9 cellular contexts compared by ENCODE assay signal in genomic region chr9:137621131-137621757, GRCh38. TPM values are rescaled to one million over a fixed set of nuclear protein-coding genes. Genes with fewer than 3 reads are reported as not detected.
DNase-seq lines count a peak whose midpoint lies in the region; ATAC-seq and TF ChIP-seq lines count a peak whose summit lies in the region.
"Had no signal": no experiment of that assay in that cellular context is flagged by ENCODE, and none has a peak within 500 bp of the region (broad histone marks: within the 10 kb centered on the region; RNA-seq: fewer than 3 reads in every experiment).

No MANE protein-coding gene starts in this region.

- no peak overlapping the region for H2AFZ ChIP-seq in HCT116 (ENCODE audit: low read depth, low read length, poor library complexity, severe bottlenecking)

- RAD21 ChIA-PET in HCT116 (lab: Charles Lee; ENCODE audit: low non-redundant PET in 1 of 2, low total read pairs in 2 of 2, uncharacterized antibody in 2 of 2, unreplicated experiment in 2 of 2), result no interaction called here

- intact Hi-C loops in HCT116 (cut with micrococcal nuclease), result no loop called here

- no peak for DNase-seq in HCT116 (ENCODE audit: low read depth, low spot score)
- no peak for DNase-seq in activated CD8-positive, alpha-beta T cell treated with anti-CD3 and anti-CD28 coated beads, Interleukin-2, amount 10 ng/mL, durations not matched to agents 7 days and 5 days
- no peak for DNase-seq in kidney epithelial cell (ENCODE audit: low read depth)
- DNase-seq in A172 (ENCODE audit: low spot score), result no peak
- no peak for DNase-seq in NCI-H1436 treated with DMSO at 0.1 percent for 48 hours (lab: John Stamatoyannopoulos, UW)

- H3K9me3 Mint-ChIP-seq in activated CD8-positive, alpha-beta T cell treated with anti-CD3 and anti-CD28 coated beads, Interleukin-2, amount 10 ng/mL, durations not matched to agents 7 days and 5 days (ENCODE audit: insufficient read depth), result no peaks in the 10 kb centered on the region

- TF ChIP-seq POLR2A in HCT116 (IDR thresholded peaks at IDR 0.05; ENCODE audit: borderline replicate concordance, extremely low read depth, insufficient read depth, insufficient read length), result no peak

- peak overlapping the region; percentile 28 for H3K4me3 Mint-ChIP-seq in activated CD8-positive, alpha-beta T cell treated with anti-CD3 and anti-CD28 coated beads, Interleukin-2, amount 10 ng/mL, durations not matched to agents 7 days and 5 days

- no peaks in the 10 kb centered on the region for H3K27me3 Mint-ChIP-seq in activated CD8-positive, alpha-beta T cell treated with anti-CD3 and anti-CD28 coated beads, Interleukin-2, amount 10 ng/mL, durations not matched to agents 7 days and 5 days (ENCODE audit: low read depth)

- H3K9me2 ChIP-seq in HCT116 (ENCODE audit: insufficient read depth), result no peaks in the 10 kb centered on the region

- H3K27ac ChIP-seq in BLaER1 (0 out of 2 replicates have a peak overlapping the region, but pooled peaks have one; percentile 27), HCT116 (ENCODE audit: low read depth, low read length) (peak overlapping the region; percentile 40; the same call in 1 of the 2 replicates)
- H3K27ac ChIP-seq: epithelial cell of prostate had no signal

- H3K27me3 ChIP-seq in BLaER1 (no peaks in the 10 kb centered on the region), HCT116 (ENCODE audit: insufficient read depth, low read length) (no peaks in the 10 kb centered on the region), kidney epithelial cell (ENCODE audit: control insufficient read depth, insufficient read depth, low read length) (no peaks in the 10 kb centered on the region)

- H3K4me1 Mint-ChIP-seq in activated CD8-positive, alpha-beta T cell treated with anti-CD3 and anti-CD28 coated beads, Interleukin-2, amount 10 ng/mL, durations not matched to agents 7 days and 5 days (ENCODE audit: low read depth), result peaks cover 55% of the 10 kb centered on the region

- no TSS peak for BruUV-seq in HCT116 (replicated peaks; lab: Mats Ljungman, UMichigan)

- CTCF ChIA-PET in HCT116 (lab: Charles Lee), result no interaction called here
- CTCF ChIA-PET in activated CD8-positive, alpha-beta T cell treated with anti-CD3 and anti-CD28 coated beads, Interleukin-2, amount 10 ng/mL, durations not matched to agents 7 days and 5 days (lab: Charles Lee), result interaction anchor here (0.7 to 1.2 kb wide), 3 partner anchors 10 to 69 kb away, joined by 3 to 5 read pairs (median 3); partner anchors contain the start of gene MRPL41

- peak overlapping the region; percentile 97; the same call in 1 of the 2 replicates for H3K9ac ChIP-seq in BLaER1
- H3K9ac ChIP-seq in HCT116 (ENCODE audit: low read length), result no peak overlapping the region; the same call in 1 of the 2 replicates

- POLR2A ChIA-PET in HCT116 (lab: Charles Lee), result no interaction called here
- POLR2A ChIA-PET in activated CD8-positive, alpha-beta T cell treated with anti-CD3 and anti-CD28 coated beads, Interleukin-2, amount 10 ng/mL, durations not matched to agents 7 days and 5 days (lab: Charles Lee), result interaction anchor here (0.8 kb wide), 1 partner anchor 8 kb away, joined by 3 read pairs; no protein-coding TSS in a partner anchor

- H3K36me3 ChIP-seq in BLaER1 (peaks cover 51% of the 10 kb centered on the region), HCT116 (ENCODE audit: control insufficient read depth in 1 of 2, insufficient read depth in 2 of 2, low read length in 2 of 2) (peaks cover 2 to 7% of the 10 kb centered on the region in 2 experiments; a peak in 1 of 4 replicates), kidney epithelial cell (ENCODE audit: control insufficient read depth, insufficient read depth, low read length) (no peaks in the 10 kb centered on the region)

- peaks cover 93% of the 10 kb centered on the region for H3K79me2 ChIP-seq in HCT116 (ENCODE audit: insufficient read depth, low read length)

- H3K4me3 ChIP-seq in BLaER1 (no peak overlapping the region), HCT116 (replicated peaks in 1 of 2; ENCODE audit: low read depth in 1 of 2, low read length in 2 of 2) (peak overlapping the region in 1 of 2 experiments; percentile 8; a peak in 2 of 4 replicates), kidney epithelial cell (ENCODE audit: low read depth, low read length) (no peak overlapping the region)

- H3K27ac Mint-ChIP-seq in activated CD8-positive, alpha-beta T cell treated with anti-CD3 and anti-CD28 coated beads, Interleukin-2, amount 10 ng/mL, durations not matched to agents 7 days and 5 days, result peak overlapping the region; percentile 49

- H3K4me2 ChIP-seq in BLaER1 (peak overlapping the region; percentile 95), HCT116 (ENCODE audit: low read length) (peak overlapping the region; percentile 91)

- peak in 2 of 3 experiments; percentile 43 to 46; a peak in 3 of 6 replicates for TF ChIP-seq CTCF in HCT116 (IDR thresholded peaks at IDR 0.05 in 2 of 3, conservative IDR thresholded peaks at IDR 0.05 in 1 of 3; ENCODE audit: borderline replicate concordance in 1 of 3, insufficient read depth in 1 of 3, low read depth in 2 of 3, low read length in 2 of 3)
- TF ChIP-seq CTCF in kidney epithelial cell (IDR thresholded peaks at IDR 0.05; ENCODE audit: insufficient read depth, low read length, poor library complexity, severe bottlenecking), result peak; percentile 25

- TF ChIP-seq RAD21 in HCT116 (IDR thresholded peaks at IDR 0.05; ENCODE audit: low read depth), result no peak

- H3K36me3 Mint-ChIP-seq in activated CD8-positive, alpha-beta T cell treated with anti-CD3 and anti-CD28 coated beads, Interleukin-2, amount 10 ng/mL, durations not matched to agents 7 days and 5 days (ENCODE audit: low read depth), result peaks cover 36% of the 10 kb centered on the region

- H4K20me1 ChIP-seq in BLaER1 (peaks cover 92% of the 10 kb centered on the region), HCT116 (ENCODE audit: insufficient read depth) (peaks cover 5% of the 10 kb centered on the region; the same call in 1 of the 2 replicates)

- ATAC-seq in HCT116 (peak; percentile 21), GM21528 (IDR thresholded peaks at IDR 0.05; ENCODE audit: low FRiP score, unreplicated experiment) (no peak), HG03025 (IDR thresholded peaks at IDR 0.05; ENCODE audit: low FRiP score, unreplicated experiment) (no peak)
- no peak for ATAC-seq in activated CD8-positive, alpha-beta T cell treated with anti-CD3 and anti-CD28 coated beads, Interleukin-2, amount 10 ng/mL, durations not matched to agents 7 days and 5 days

- H3K9me3 ChIP-seq in BLaER1, result no peaks in the 10 kb centered on the region
- H3K9me3 ChIP-seq in HCT116 (ENCODE audit: control insufficient read depth in 1 of 2, insufficient read depth in 1 of 2, low read depth in 1 of 2, low read length in 2 of 2), result no peaks in the 10 kb centered on the region

- H3K4me1 ChIP-seq in BLaER1 (peaks cover 66% of the 10 kb centered on the region), HCT116 (ENCODE audit: control insufficient read depth in 1 of 2, insufficient read depth in 2 of 2, low read length in 2 of 2) (peaks cover 19 to 30% of the 10 kb centered on the region in 2 experiments)

TF ChIP-seq in HCT116, 20 proteins besides CTCF, POLR2A, EP300 and RAD21:
- no peak for TF ChIP-seq ZBTB33 (IDR thresholded peaks at IDR 0.05; ENCODE audit: extremely low read depth, insufficient replicate concordance, low read length)
TF ChIP-seq in HCT116: peak in this region for 0.

RNA-seq across cellular contexts. Expression of gene EHMT1, which starts 2.4 kb away (rescaled TPM):
- total RNA-seq in HCT116 (2021; ENCODE audit: unreplicated experiment) (86.1 TPM), kidney epithelial cell (59.9 and 70.9 TPM in 2 replicates)
- 33.9 and 35.5 TPM in 2 replicates for polyA plus RNA-seq in HCT116 (2012)
- total RNA-seq in activated CD8-positive, alpha-beta T cell treated with anti-CD3 and anti-CD28 coated beads, Interleukin-2, amount 10 ng/mL, durations not matched to agents 7 days and 5 days, result 100 to 1,000 TPM; 112 to 115 TPM
- 45.3 and 54.7 TPM in 2 replicates for total RNA-seq in A172 (2014; rRNA removed; shearing (Covaris generic))

RNA-seq across cellular contexts. Expression of gene ARRDC1, which starts 15.8 kb away (rescaled TPM):
- total RNA-seq in HCT116 (2021; ENCODE audit: unreplicated experiment) (82.8 TPM), kidney epithelial cell (84.2 and 110 TPM in 2 replicates)
- polyA plus RNA-seq in HCT116 (2012), result 85.6 and 96.3 TPM in 2 replicates
- 10 to 100 TPM; 42.3 to 45.1 TPM for total RNA-seq in activated CD8-positive, alpha-beta T cell treated with anti-CD3 and anti-CD28 coated beads, Interleukin-2, amount 10 ng/mL, durations not matched to agents 7 days and 5 days
- total RNA-seq in A172 (2014; rRNA removed; shearing (Covaris generic)), result 57.3 and 64.3 TPM in 2 replicates

RNA-seq across cellular contexts. Expression of gene ZMYND19, which starts 30.9 kb away (rescaled TPM):
- total RNA-seq in HCT116 (2021; ENCODE audit: unreplicated experiment) (57.4 TPM), kidney epithelial cell (27.1 and 27.6 TPM in 2 replicates)
- 25.0 and 29.7 TPM in 2 replicates for polyA plus RNA-seq in HCT116 (2012)
- total RNA-seq in activated CD8-positive, alpha-beta T cell treated with anti-CD3 and anti-CD28 coated beads, Interleukin-2, amount 10 ng/mL, durations not matched to agents 7 days and 5 days, result 10 to 100 TPM; 35.4 to 38.3 TPM
- total RNA-seq in A172 (2014; rRNA removed; shearing (Covaris generic)), result 66.5 and 68.8 TPM in 2 replicates

RNA-seq across cellular contexts. Expression of gene DPH7, which starts 42.5 kb away (rescaled TPM):
- total RNA-seq in HCT116 (2021; ENCODE audit: unreplicated experiment) (54.4 TPM), kidney epithelial cell (38.9 and 52.1 TPM in 2 replicates)
- polyA plus RNA-seq in HCT116 (2012), result 38.5 and 39.6 TPM in 2 replicates
- 10 to 100 TPM; 36.8 to 37.1 TPM for total RNA-seq in activated CD8-positive, alpha-beta T cell treated with anti-CD3 and anti-CD28 coated beads, Interleukin-2, amount 10 ng/mL, durations not matched to agents 7 days and 5 days
- total RNA-seq in A172 (2014; rRNA removed; shearing (Covaris generic)), result 47.4 and 56.0 TPM in 2 replicates
